Comparison of ENCODE assay signal across 36 cellular contexts in genomic region chr6:92791403-92791802, GRCh38.
"Had no signal": no experiment of that assay in that cellular context is flagged by ENCODE, and none has a peak within 500 bp of the region (broad histone marks: within the 10 kb centered on the region; RNA-seq: fewer than 3 reads in every experiment).

No MANE protein-coding gene starts in this region.

- DNase-seq: Kasumi-1, MG63, MM.1S, MV-4-11, NCI-H1048, NCI-H1092, NCI-H1092 treated with DMSO at 0.1 percent for 48 hours, NCI-H1105, NCI-H1105 treated with DMSO at 0.1 percent for 48 hours, NCI-H1417, NCI-H1417 treated with DMSO at 0.1 percent for 48 hours, NCI-H1436, NCI-H1436 treated with DMSO at 0.1 percent for 48 hours, NCI-H146, NCI-H1694, NCI-H1694 treated with DMSO at 0.1 percent for 48 hours, NCI-H187, NCI-H187 treated with DMSO at 0.1 percent for 48 hours, NCI-H1930, NCI-H2029, NCI-H2029 treated with DMSO at 0.1 percent for 48 hours, NCI-H2081, NCI-H2081 treated with DMSO at 0.1 percent for 48 hours, NCI-H2107, NCI-H2171, NCI-H2171 treated with DMSO at 0.1 percent for 48 hours, NCI-H2227 treated with DMSO at 0.1 percent for 48 hours, NCI-H226, NCI-H345, NCI-H446, NCI-H446 treated with DMSO at 0.1 percent for 48 hours, NCI-H510A, NCI-H510A treated with DMSO at 0.1 percent for 48 hours, NCI-H524, NCI-H524 treated with DMSO at 0.1 percent for 48 hours, NCI-H526 had no signal

- H3K36me3 ChIP-seq: MG63 had no signal

- H3K4me3 ChIP-seq: MG63 had no signal

- H3K27me3 ChIP-seq: MG63 had no signal
